In genomic region chr18:70453058-70453775, GRCh38 we compare ENCODE assay signal across 28 cellular contexts.
A peak's percentile ranks its signal among the peaks of the same experiment; 100 is the strongest.
DNase-seq lines count a peak whose midpoint lies in the region; ATAC-seq, FAIRE-seq and TF ChIP-seq lines count a peak whose summit lies in the region.
"Had no signal": no experiment of that assay in that cellular context is flagged by ENCODE, and none has a peak within 500 bp of the region (broad histone marks: within the 10 kb centered on the region; RNA-seq: fewer than 3 reads in every experiment).

No MANE protein-coding gene starts in this region.

- TF ChIP-seq POLR2A in HepG2 (IDR thresholded peaks at IDR 0.05; ENCODE audit: insufficient read depth in 1 of 2, low read depth in 2 of 2, low read length in 2 of 2), result no peak

- H3K9me3 ChIP-seq in HepG2 (ENCODE audit: low read length), result no peaks in the 10 kb centered on the region
- H3K9me3 ChIP-seq: prostate gland, SJSA1, uterus had no signal

- H2AFZ ChIP-seq in HepG2 (ENCODE audit: low read length), result no peak overlapping the region
- H2AFZ ChIP-seq: PC-9 had no signal

- H3K9me3 Mint-ChIP-seq in naive thymus-derived CD8-positive, alpha-beta T cell, result no peaks in the 10 kb centered on the region
- H3K9me3 Mint-ChIP-seq: CD8-positive, alpha-beta T cell; HFFc6; nephron progenitor cell; WTC11 had no signal

- no peak overlapping the region for H3K4me3 Mint-ChIP-seq in naive thymus-derived CD8-positive, alpha-beta T cell
- H3K4me3 Mint-ChIP-seq: CD8-positive, alpha-beta T cell; HFFc6; nephron progenitor cell; WTC11 had no signal

- H3K36me3 ChIP-seq in HepG2 (replicated peaks in 1 of 2; ENCODE audit: control insufficient read depth in 1 of 2, insufficient read depth in 2 of 2, low read length in 2 of 2), result no peaks in the 10 kb centered on the region
- H3K36me3 ChIP-seq: prostate gland, SJSA1, uterus had no signal

- H3K27ac Mint-ChIP-seq in naive thymus-derived CD8-positive, alpha-beta T cell, result no peak overlapping the region
- H3K27ac Mint-ChIP-seq: CD8-positive, alpha-beta T cell; HFFc6; nephron progenitor cell; WTC11 had no signal

- no peaks in the 10 kb centered on the region for H3K36me3 Mint-ChIP-seq in naive thymus-derived CD8-positive, alpha-beta T cell
- H3K36me3 Mint-ChIP-seq: CD8-positive, alpha-beta T cell; WTC11 had no signal

- no peaks in the 10 kb centered on the region for H3K79me2 ChIP-seq in HepG2 (ENCODE audit: insufficient read depth, low read length)

- BruUV-seq in HepG2 (replicated peaks; lab: Mats Ljungman, UMichigan), result no TSS peak

- intact Hi-C loops in HepG2 (cut with micrococcal nuclease; ENCODE audit: unreplicated experiment), result no loop called here

- H3K4me1 Mint-ChIP-seq in naive thymus-derived CD8-positive, alpha-beta T cell, result peaks cover 0 to 2% (median 0%) of the 10 kb centered on the region in 4 donors

- no peaks in the 10 kb centered on the region for H4K20me1 ChIP-seq in HepG2 (ENCODE audit: insufficient read depth, low read length)

- H3K27ac ChIP-seq in HepG2 (ENCODE audit: extremely low read length, insufficient read depth, low read length), result no peak overlapping the region
- H3K27ac ChIP-seq: PC-9, prostate gland, SJSA1, skin epidermis, uterus had no signal

- in situ Hi-C loops in HepG2 (cut with HindIII; ENCODE audit: extremely low pct_ligation_motif_present, low pct_unique_long_range_greater_than_20kb), result loop anchor here (5.0 kb wide), 1 partner anchor 281 kb away; no protein-coding TSS in a partner anchor

- no peak overlapping the region for H3K9ac ChIP-seq in HepG2 (ENCODE audit: insufficient read depth, low read depth, low read length)

- CTCF ChIA-PET in HepG2 (lab: Yijun Ruan, JAX; ENCODE audit: low intra/inter-chr PET ratio, low total read pairs), result interaction anchor here (1.7 to 2.6 kb wide), 2 partner anchors 257 to 281 kb away, joined by 5 to 15 read pairs; no protein-coding TSS in a partner anchor

- peaks cover 0 to 24% (median 5%) of the 10 kb centered on the region in 5 donors for H3K27me3 Mint-ChIP-seq in naive thymus-derived CD8-positive, alpha-beta T cell

- no peak for TF ChIP-seq CTCF in AG10803 (conservative IDR thresholded peaks at IDR 0.05; ENCODE audit: low read length)
- no peak for TF ChIP-seq CTCF in cardiac fibroblast (IDR thresholded peaks at IDR 0.05; ENCODE audit: low read depth, low read length)
- TF ChIP-seq CTCF in HepG2 (CRISPR knock-in tag; IDR thresholded peaks at IDR 0.05), result no peak

- no peaks in the 10 kb centered on the region for H3K27me3 ChIP-seq in HepG2 (ENCODE audit: control insufficient read depth in 1 of 2, insufficient read depth in 2 of 2, low read length in 2 of 2)
- H3K27me3 ChIP-seq: SJSA1, uterus had no signal

- peak overlapping the region; percentile 22 for H3K4me2 ChIP-seq in HepG2 (ENCODE audit: low read depth, low read length)
- H3K4me2 ChIP-seq: PC-9 had no signal

- DNase-seq in AG10803 (ENCODE audit: low read depth) (peak; percentile 29), MV-4-11 (lab: John Stamatoyannopoulos, UW) (peak; percentile 74), cardiac fibroblast (ENCODE audit: low read depth in 2 of 2) (peak; percentile 16 to 68), HepG2 (ENCODE audit: low spot score) (no peak), OCI-M1 (lab: John Stamatoyannopoulos, UW) (no peak)
- DNase-seq in naive thymus-derived CD8-positive, alpha-beta T cell, result no peak
- DNase-seq: activated CD4-positive, alpha-beta T cell treated with anti-CD3 and anti-CD28 coated beads, Interleukin-2, amount 50 U/mL, for 48 hours; activated T-cell treated with anti-CD3 and anti-CD28 coated beads for 4 hours; aorta; CD8-positive, alpha-beta T cell; cortex of kidney; HFFc6; kidney glomerular epithelial cell; midbrain; NCI-H1105 treated with DMSO at 0.1 percent for 48 hours; NCI-H2171; NCI-H69; PC-9; stimulated activated CD4-positive, alpha-beta T cell treated with anti-CD3 and anti-CD28 coated beads, Interleukin-4, amount 100 ng/mL, for 24 hours; T-helper 2 cell; uterus had no signal

- H3K4me1 ChIP-seq in HepG2 (ENCODE audit: insufficient read depth, low read length), result peaks cover 29% of the 10 kb centered on the region
- H3K4me1 ChIP-seq: prostate gland, SJSA1, uterus had no signal

- peak; percentile 71 for ATAC-seq in HepG2
- no peak for ATAC-seq in HG03039 (IDR thresholded peaks at IDR 0.05; ENCODE audit: unreplicated experiment)
- no peak for ATAC-seq in HG03432 (IDR thresholded peaks at IDR 0.05; ENCODE audit: unreplicated experiment)
- no peak for ATAC-seq in naive thymus-derived CD8-positive, alpha-beta T cell
- ATAC-seq: CD8-positive, alpha-beta T cell; WTC11 had no signal

- TF ChIP-seq RAD21 in HepG2 (CRISPR knock-in tag; IDR thresholded peaks at IDR 0.05), result no peak

- no peak for TF ChIP-seq EP300 in HepG2 (IDR thresholded peaks at IDR 0.05; ENCODE audit: low read depth in 2 of 2, low read length in 2 of 2)
- TF ChIP-seq EP300 in HepG2 (CRISPR knock-in tag; IDR thresholded peaks at IDR 0.05; ENCODE audit: borderline replicate concordance), result no peak

- WGBS in HepG2 (ENCODE audit: low lambda C conversion rate), result 21% methylated on average over 9 of the region's 12 CpGs

- H3K4me3 ChIP-seq in AG10803 (ENCODE audit: low read length), result no peak overlapping the region
- H3K4me3 ChIP-seq in cardiac fibroblast (replicated peaks in 1 of 2; ENCODE audit: low read depth in 2 of 2, low read length in 2 of 2), result no peak overlapping the region
- peak overlapping the region in 1 of 3 experiments; percentile 16; a peak in 1 of 6 replicates for H3K4me3 ChIP-seq in HepG2 (replicated peaks in 1 of 3; ENCODE audit: insufficient read depth in 1 of 3, low read depth in 2 of 3, low read length in 3 of 3)
- H3K4me3 ChIP-seq: PC-9, prostate gland, SJSA1, skin epidermis, uterus had no signal

- FAIRE-seq in HepG2 (lab: Jason Lieb, UNC), result peak; percentile 70

- POLR2A ChIA-PET in HepG2 (lab: Yijun Ruan, JAX), result interaction anchor here (1.1 kb wide), 1 partner anchor 77 kb away, joined by 4 read pairs; no protein-coding TSS in a partner anchor
- POLR2A ChIA-PET in naive thymus-derived CD8-positive, alpha-beta T cell (lab: Charles Lee), result no interaction called here

TF ChIP-seq in HepG2, 621 proteins besides CTCF, POLR2A, EP300 and RAD21 (continues in another document):
- TF ChIP-seq ZNF121 (CRISPR knock-in tag; IDR thresholded peaks at IDR 0.05) (no peak), RXRB (CRISPR knock-in tag; IDR thresholded peaks at IDR 0.05; ENCODE audit: borderline replicate concordance) (no peak), CEBPG (CRISPR knock-in tag; IDR thresholded peaks at IDR 0.05) (peak; percentile 86), ZNF784 (CRISPR knock-in tag; IDR thresholded peaks at IDR 0.05; ENCODE audit: borderline replicate concordance) (no peak), ZNF7 (CRISPR knock-in tag; IDR thresholded peaks at IDR 0.05) (no peak), AFF4 (CRISPR knock-in tag; IDR thresholded peaks at IDR 0.05) (no peak), ZMYM3 (CRISPR knock-in tag; IDR thresholded peaks at IDR 0.05) (no peak), ZNF670 (CRISPR knock-in tag; IDR thresholded peaks at IDR 0.05; ENCODE audit: borderline replicate concordance) (no peak), TEAD3 (CRISPR knock-in tag; optimal IDR thresholded peaks at IDR 0.05; ENCODE audit: borderline replicate concordance) (no peak), ZKSCAN8 (CRISPR knock-in tag; IDR thresholded peaks at IDR 0.05; ENCODE audit: borderline replicate concordance) (no peak), HOXD1 (CRISPR knock-in tag; IDR thresholded peaks at IDR 0.05) (no peak), ZNF446 (CRISPR knock-in tag; IDR thresholded peaks at IDR 0.05) (no peak), CEBPB (IDR thresholded peaks at IDR 0.05; ENCODE audit: borderline replicate concordance, low read depth, low read length) (peak; percentile 96), XRCC5 (optimal IDR thresholded peaks at IDR 0.05; ENCODE audit: low read length) (no peak)
- TF ChIP-seq, protein P1, sequence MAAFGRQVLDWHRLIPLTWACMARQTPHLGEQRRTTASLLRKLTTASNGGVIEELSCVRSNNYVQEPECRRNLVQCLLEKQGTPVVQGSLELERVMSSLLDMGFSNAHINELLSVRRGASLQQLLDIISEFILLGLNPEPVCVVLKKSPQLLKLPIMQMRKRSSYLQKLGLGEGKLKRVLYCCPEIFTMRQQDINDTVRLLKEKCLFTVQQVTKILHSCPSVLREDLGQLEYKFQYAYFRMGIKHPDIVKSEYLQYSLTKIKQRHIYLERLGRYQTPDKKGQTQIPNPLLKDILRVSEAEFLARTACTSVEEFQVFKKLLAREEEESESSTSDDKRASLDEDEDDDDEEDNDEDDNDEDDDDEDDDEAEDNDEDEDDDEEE (CRISPR knock-in tag; IDR thresholded peaks at IDR 0.05), result no peak

Comparison
In these comparisons a context has a peak if more than half of its experiments do, and no peak if none do; other contexts are left out.
1. DNase-seq: peak in AG10803 (single experiment), MV-4-11 (single experiment) and cardiac fibroblast (2 of 2); none in HepG2 (single experiment), naive thymus-derived CD8-positive, alpha-beta T cell (0 of 10) and OCI-M1 (single experiment).